Comparison of ENCODE assay signal across 27 cellular contexts in the genomic region with DNA sequence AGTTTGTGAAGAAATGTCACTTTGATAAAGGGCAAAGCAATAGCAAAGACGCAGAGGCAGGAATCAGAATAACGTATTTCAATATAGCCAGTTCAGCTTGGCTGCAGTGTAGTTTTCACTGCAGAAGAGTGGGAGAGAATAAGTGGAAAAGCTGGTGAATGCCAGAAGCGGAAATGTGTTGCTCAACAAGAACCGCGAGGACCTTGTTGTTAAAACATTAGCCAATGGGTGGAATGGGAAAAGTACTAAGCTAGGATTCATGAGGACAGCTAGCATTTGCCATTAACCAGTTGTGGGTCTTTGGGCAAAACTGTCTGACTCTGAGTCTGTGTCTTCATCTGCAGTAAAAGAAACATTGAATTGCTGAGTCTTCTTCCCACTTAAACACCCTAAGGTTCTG.
"Had no signal": no experiment of that assay in that cellular context is flagged by ENCODE, and none has a peak within 500 bp of the region (broad histone marks: within the 10 kb centered on the region; RNA-seq: fewer than 3 reads in every experiment).

No MANE protein-coding gene starts in this region.

- H3K4me3 ChIP-seq: colonic mucosa, esophagus squamous epithelium, lower lobe of right lung, ovary, psoas muscle, sigmoid colon, spleen, thoracic aorta, transverse colon, upper lobe of right lung, uterus had no signal

- H3K27ac Mint-ChIP-seq: dendritic cell treated with granulocyte-macrophage colony-stimulating factor and Interleukin-4, amounts not matched to agents 40 ng/mL and 50 ng/mL, for 4 days; immature natural killer cell; natural killer cell; stimulated activated memory B cell treated with anti-CD40 and anti-IgM and Interleukin-4, amounts not matched to agents 10 μg/mL and 1 μg/mL and 100 μg/mL, for 72 hours had no signal

- DNase-seq: colonic mucosa; effector CD8-positive, alpha-beta T cell; esophagus squamous epithelium; foreskin melanocyte; hypothalamus; immature natural killer cell; islet precursor cell; kidney glomerular epithelial cell; left colon; left ventricle myocardium superior; lower lobe of right lung; natural killer cell; occipital lobe; ovary; posterior cingulate gyrus; psoas muscle; right cardiac atrium; sigmoid colon; spleen; stimulated activated CD4-positive, alpha-beta T cell treated with anti-CD3 and anti-CD28 coated beads, Interleukin-4, amount 100 ng/mL, for 4 hours; stimulated activated naive CD8-positive, alpha-beta T cell treated with anti-CD3 and anti-CD28 coated beads, Interleukin-15, Interleukin-2, amounts not matched to agents 100 U/mL and 50 U/mL, for 24 hours; transverse colon; upper lobe of right lung; uterus had no signal

- H3K9me3 Mint-ChIP-seq: dendritic cell treated with granulocyte-macrophage colony-stimulating factor and Interleukin-4, amounts not matched to agents 40 ng/mL and 50 ng/mL, for 4 days; natural killer cell had no signal

- ATAC-seq: left colon; left ventricle myocardium superior; lower lobe of right lung; natural killer cell; psoas muscle; right cardiac atrium; stimulated activated memory B cell treated with anti-CD40 and anti-IgM and Interleukin-4, amounts not matched to agents 10 μg/mL and 1 μg/mL and 100 μg/mL, for 72 hours; stimulated activated naive CD8-positive, alpha-beta T cell treated with anti-CD3 and anti-CD28 coated beads, Interleukin-15, Interleukin-2, amounts not matched to agents 100 U/mL and 50 U/mL, for 24 hours; upper lobe of right lung had no signal

- H3K4me1 Mint-ChIP-seq: immature natural killer cell; natural killer cell; stimulated activated memory B cell treated with anti-CD40 and anti-IgM and Interleukin-4, amounts not matched to agents 10 μg/mL and 1 μg/mL and 100 μg/mL, for 72 hours had no signal

- H3K4me3 Mint-ChIP-seq: dendritic cell treated with granulocyte-macrophage colony-stimulating factor and Interleukin-4, amounts not matched to agents 40 ng/mL and 50 ng/mL, for 4 days; immature natural killer cell; natural killer cell; stimulated activated memory B cell treated with anti-CD40 and anti-IgM and Interleukin-4, amounts not matched to agents 10 μg/mL and 1 μg/mL and 100 μg/mL, for 72 hours had no signal

- H3K27ac ChIP-seq: colonic mucosa, esophagus squamous epithelium, lower lobe of right lung, ovary, psoas muscle, sigmoid colon, spleen, thoracic aorta, transverse colon, upper lobe of right lung, uterus had no signal

- H3K4me1 ChIP-seq: colonic mucosa, esophagus squamous epithelium, lower lobe of right lung, psoas muscle, sigmoid colon, spleen, transverse colon, upper lobe of right lung, uterus had no signal

- H3K36me3 ChIP-seq: colonic mucosa, esophagus squamous epithelium, lower lobe of right lung, ovary, sigmoid colon, spleen, thoracic aorta, transverse colon, upper lobe of right lung, uterus had no signal

- H3K27me3 ChIP-seq: colonic mucosa, esophagus squamous epithelium, ovary, sigmoid colon, spleen, transverse colon, upper lobe of right lung, uterus had no signal

- H3K27me3 Mint-ChIP-seq: dendritic cell treated with granulocyte-macrophage colony-stimulating factor and Interleukin-4, amounts not matched to agents 40 ng/mL and 50 ng/mL, for 4 days had no signal

- H3K9me3 ChIP-seq: colonic mucosa, esophagus squamous epithelium, lower lobe of right lung, ovary, psoas muscle, sigmoid colon, spleen, thoracic aorta, transverse colon, upper lobe of right lung, uterus had no signal
